Comparison of ENCODE assay signal across 15 cellular contexts in genomic region chr15:67809866-67810265, GRCh38. TPM values are rescaled to one million over a fixed set of nuclear protein-coding genes. Genes with fewer than 3 reads are reported as not detected.
DNase-seq lines count a peak whose midpoint lies in the region; ATAC-seq and TF ChIP-seq lines count a peak whose summit lies in the region.
"Had no signal": no experiment of that assay in that cellular context is flagged by ENCODE, and none has a peak within 500 bp of the region (broad histone marks: within the 10 kb centered on the region; RNA-seq: fewer than 3 reads in every experiment).

No MANE protein-coding gene starts in this region.

- H2BK120ac ChIP-seq in H9 (ENCODE audit: low read depth, low read length, poor library complexity, severe bottlenecking), result no peak overlapping the region

- H2BK20ac ChIP-seq in H9 (ENCODE audit: low read depth, low read length, poor library complexity, severe bottlenecking), result no peak overlapping the region

- H3K27ac Mint-ChIP-seq in H9 (no peak overlapping the region), WTC11 (no peak overlapping the region)
- no peak overlapping the region for H3K27ac Mint-ChIP-seq in CD4-positive, alpha-beta memory T cell
- H3K27ac Mint-ChIP-seq: CD8-positive, alpha-beta T cell had no signal

- H3K27me3 ChIP-seq in H9 (ENCODE audit: insufficient read depth, low read length), result no peaks in the 10 kb centered on the region
- H3K27me3 ChIP-seq in spleen (replicated peaks in 1 of 7), result no peaks in the 10 kb centered on the region
- H3K27me3 ChIP-seq in CD4-positive, alpha-beta memory T cell (ENCODE audit: insufficient read depth, low read length), result no peaks in the 10 kb centered on the region

- peak; percentile 23 for DNase-seq in H9
- peak; percentile 9 for DNase-seq in WTC11 (ENCODE audit: low spot score)
- DNase-seq in mesenteric fat pad (ENCODE audit: low spot score), result peak; percentile 65
- DNase-seq in spleen, result peak; percentile 49
- DNase-seq in OCI-M1 (lab: John Stamatoyannopoulos, UW), result no peak
- DNase-seq in CD4-positive, alpha-beta memory T cell, result no peak
- DNase-seq: BE2C; CD8-positive, alpha-beta T cell; COR-L47; DND-41; GF-D8 had no signal

- H3K27ac ChIP-seq in H9 (ENCODE audit: insufficient read length, low read depth, low read length) (no peak overlapping the region), spleen (no peak overlapping the region)
- H3K27ac ChIP-seq in CD4-positive, alpha-beta memory T cell (ENCODE audit: low read depth, low read length), result no peak overlapping the region
- H3K27ac ChIP-seq: C4-2B had no signal

- no peak for TF ChIP-seq CTCF in H9 (conservative IDR thresholded peaks at IDR 0.05)
- no peak for TF ChIP-seq CTCF in WTC11 (IDR thresholded peaks at IDR 0.05)
- TF ChIP-seq CTCF in spleen (IDR thresholded peaks at IDR 0.05 in 8 of 11, conservative IDR thresholded peaks at IDR 0.05 in 3 of 11), result no peak

- H3K4me3 ChIP-seq in spleen, result no peak overlapping the region
- H3K4me3 ChIP-seq in CD4-positive, alpha-beta memory T cell (ENCODE audit: low read length in 2 of 2), result no peak overlapping the region

- intact Hi-C loops in spleen (cut with DNase I; ENCODE audit: low total_unique reads), result no loop called here
- intact Hi-C loops in CD4-positive, alpha-beta memory T cell (cut with micrococcal nuclease), result no loop called here

- no peak overlapping the region for H3K18ac ChIP-seq in H9 (ENCODE audit: insufficient read length, low read depth, low read length)

- H3K9me3 ChIP-seq in H9 (ENCODE audit: control insufficient read depth, low read depth, low read length) (no peaks in the 10 kb centered on the region), spleen (peaks cover 0 to 1% (median under 1%) of the 10 kb centered on the region in 8 donors)
- H3K9me3 ChIP-seq in CD4-positive, alpha-beta memory T cell (ENCODE audit: control insufficient read depth in 1 of 2, low read length in 2 of 2), result no peaks in the 10 kb centered on the region
- H3K9me3 ChIP-seq: BE2C had no signal

- CTCF ChIA-PET in WTC11 (lab: Charles Lee), result interaction anchor here (0.7 kb wide), 2 partner anchors 29 to 125 kb away, joined by 3 to 4 read pairs; no protein-coding TSS in a partner anchor
- CTCF ChIA-PET in CD4-positive, alpha-beta memory T cell (lab: Charles Lee; ENCODE audit: partially characterized antibody), result no interaction called here

- TF ChIP-seq POLR2A in spleen (IDR thresholded peaks at IDR 0.05), result no peak

- H2BK15ac ChIP-seq in H9 (ENCODE audit: low read depth, low read length), result no peak overlapping the region

- no peak overlapping the region for H3T11ph ChIP-seq in H9 (ENCODE audit: low read length)

- no peak overlapping the region for H3K56ac ChIP-seq in H9 (ENCODE audit: insufficient read length, low read depth, low read length)

- no peak overlapping the region for H3K14ac ChIP-seq in H9 (ENCODE audit: insufficient read depth, low read length)

- H2BK5ac ChIP-seq in H9 (ENCODE audit: insufficient read length, low read length), result no peak overlapping the region

- no peaks in the 10 kb centered on the region for H4K20me1 ChIP-seq in H9 (ENCODE audit: control insufficient read depth, insufficient read depth, insufficient read length)

- no peaks in the 10 kb centered on the region for H3K79me1 ChIP-seq in H9 (ENCODE audit: insufficient read depth, low read depth, low read length, poor library complexity, severe bottlenecking)

- no peak overlapping the region for H3K23ac ChIP-seq in H9 (ENCODE audit: insufficient read length, low read depth, low read length)

- no peak overlapping the region for H2AK5ac ChIP-seq in H9 (ENCODE audit: insufficient read length, low read length)

- H3K4me3 Mint-ChIP-seq in H9 (no peak overlapping the region), WTC11 (no peak overlapping the region)
- H3K4me3 Mint-ChIP-seq in CD4-positive, alpha-beta memory T cell, result no peak overlapping the region
- H3K4me3 Mint-ChIP-seq: CD8-positive, alpha-beta T cell had no signal

- H3K36me3 Mint-ChIP-seq in H9 (ENCODE audit: insufficient read depth in 1 of 3, low read depth in 3 of 3) (no peaks in the 10 kb centered on the region), WTC11 (no peaks in the 10 kb centered on the region)
- H3K36me3 Mint-ChIP-seq in CD4-positive, alpha-beta memory T cell, result peaks cover 6 to 13% of the 10 kb centered on the region in 2 donors

- H4K8ac ChIP-seq in H9 (replicated peaks; ENCODE audit: insufficient read length, low read depth, low read length), result no peak overlapping the region

- POLR2A ChIA-PET in WTC11 (lab: Charles Lee), result no interaction called here
- POLR2A ChIA-PET in CD4-positive, alpha-beta memory T cell (lab: Charles Lee; ENCODE audit: partially characterized antibody), result no interaction called here

- H3K79me2 ChIP-seq in H9 (ENCODE audit: insufficient read depth, low read length), result no peaks in the 10 kb centered on the region

- H3K4ac ChIP-seq in H9 (ENCODE audit: low read depth, low read length), result no peak overlapping the region

- H2BK12ac ChIP-seq in H9 (ENCODE audit: insufficient read length, low read depth, low read length), result no peak overlapping the region

- H3K4me1 Mint-ChIP-seq in H9, result peaks cover 13 to 31% of the 10 kb centered on the region in 2 experiments; a peak in 3 of 4 replicates
- H3K4me1 Mint-ChIP-seq in WTC11, result peaks cover 24% of the 10 kb centered on the region
- H3K4me1 Mint-ChIP-seq in CD4-positive, alpha-beta memory T cell, result no peaks in the 10 kb centered on the region

- H3K23me2 ChIP-seq in H9 (ENCODE audit: insufficient read length, low read depth, low read length, poor library complexity, severe bottlenecking), result no peaks in the 10 kb centered on the region

- no CpG with 5 or more reads among the region's 6 CpGs for WGBS in H9 (ENCODE audit: extremely low coverage, insufficient read length, low lambda C conversion rate)
- 85 to 94% (median 94%) methylated on average over 5 to 6 of the region's 6 CpGs for WGBS in spleen, 5 donors

- no peak overlapping the region for H4K5ac ChIP-seq in H9 (ENCODE audit: insufficient read length, low read depth, low read length)

- H3K27me3 Mint-ChIP-seq in H9 (ENCODE audit: low read depth), result peaks cover 7% of the 10 kb centered on the region
- H3K27me3 Mint-ChIP-seq in WTC11 (ENCODE audit: low read depth), result no peaks in the 10 kb centered on the region
- no peaks in the 10 kb centered on the region for H3K27me3 Mint-ChIP-seq in CD4-positive, alpha-beta memory T cell

- H3K36me3 ChIP-seq in spleen, result peaks cover 0 to 46% (median 2%) of the 10 kb centered on the region in 6 donors
- no peaks in the 10 kb centered on the region for H3K36me3 ChIP-seq in CD4-positive, alpha-beta memory T cell (ENCODE audit: insufficient read depth, low read length)
- H3K36me3 ChIP-seq: BE2C had no signal

- H3K4me2 ChIP-seq in H9 (ENCODE audit: insufficient read depth, insufficient read length, low read length), result no peak overlapping the region

- no peak overlapping the region for H4K91ac ChIP-seq in H9 (ENCODE audit: insufficient read length, low read depth, low read length)

- H3K9me3 Mint-ChIP-seq in H9 (no peaks in the 10 kb centered on the region), WTC11 (no peaks in the 10 kb centered on the region)
- H3K9me3 Mint-ChIP-seq in CD4-positive, alpha-beta memory T cell, result peaks cover 0 to 5% (median 0%) of the 10 kb centered on the region in 8 donors
- H3K9me3 Mint-ChIP-seq: CD8-positive, alpha-beta T cell had no signal

- no peak for ATAC-seq in WTC11
- no peak for ATAC-seq in HG02642 (IDR thresholded peaks at IDR 0.05; ENCODE audit: poor library complexity, unreplicated experiment)
- ATAC-seq: CD8-positive, alpha-beta T cell; HCT116 had no signal

- no peak overlapping the region for H2AFZ ChIP-seq in H9 (ENCODE audit: low read length)

- H3K9ac ChIP-seq in H9 (ENCODE audit: extremely low read depth, insufficient read length, low read length), result no peak overlapping the region

- no peaks in the 10 kb centered on the region; the same call in 1 of the 2 replicates for H3K4me1 ChIP-seq in H9 (ENCODE audit: insufficient read depth, low read length)
- H3K4me1 ChIP-seq in spleen, result peaks cover 0 to 13% (median 4%) of the 10 kb centered on the region in 6 donors
- H3K4me1 ChIP-seq in CD4-positive, alpha-beta memory T cell (ENCODE audit: insufficient read depth, low read length), result no peaks in the 10 kb centered on the region
- H3K4me1 ChIP-seq: BE2C had no signal

TF ChIP-seq in WTC11, 78 proteins besides CTCF, POLR2A, EP300 and RAD21 (continues in another document):
- TF ChIP-seq SP1 (CRISPR knock-in tag; conservative IDR thresholded peaks at IDR 0.05), result no peak
- no peak for TF ChIP-seq ATF6 (CRISPR knock-in tag; IDR thresholded peaks at IDR 0.05)

RNA-seq across cellular contexts. Expression of gene SKOR1, which starts 15.4 kb away (rescaled TPM):
- 0.13 TPM in 2 replicates for total RNA-seq in H9 (2021)
- 0.09 to 0.22 TPM (median 0.11 TPM) in 3 replicates for total RNA-seq in WTC11 (2021)
- 0.26 TPM for total RNA-seq in mesenteric fat pad
- total RNA-seq in spleen, result 1 to 10 TPM in 1 of 7 donors, under 1 TPM in 6; 0.17 to 1.1 (median 0.57) TPM
- polyA plus RNA-seq in spleen, result under 1 TPM; 0.06 to 0.29 (median 0.20) TPM
- under 1 TPM; 0.30 to 0.38 TPM for total RNA-seq in CD4-positive, alpha-beta memory T cell
- polyA plus RNA-seq in CD4-positive, alpha-beta memory T cell, result under 1 TPM in 1 of 2 donors, not detected in 1; 0.09 TPM
- total RNA-seq: H4 had no signal

RNA-seq across cellular contexts. Expression of gene RNU6-1, which starts 30.0 kb away (rescaled TPM):
- total RNA-seq in H9 (2021) (not detected in 2 replicates), WTC11 (2021) (not detected in 3 replicates), mesenteric fat pad (not detected), spleen (not detected)
- polyA plus RNA-seq in spleen, result not detected
- not detected for total RNA-seq in CD4-positive, alpha-beta memory T cell
- polyA plus RNA-seq in CD4-positive, alpha-beta memory T cell, result not detected
- total RNA-seq: CD8-positive, alpha-beta T cell; H4 had no signal

Comparison
In these comparisons a context has a peak if more than half of its experiments do, and no peak if none do; other contexts are left out.
1. DNase-seq: peak in H9 (single experiment), WTC11 (single experiment), mesenteric fat pad (single experiment) and spleen (single experiment); none in OCI-M1 (single experiment) and CD4-positive, alpha-beta memory T cell (0 of 5).